In the genomic region with DNA sequence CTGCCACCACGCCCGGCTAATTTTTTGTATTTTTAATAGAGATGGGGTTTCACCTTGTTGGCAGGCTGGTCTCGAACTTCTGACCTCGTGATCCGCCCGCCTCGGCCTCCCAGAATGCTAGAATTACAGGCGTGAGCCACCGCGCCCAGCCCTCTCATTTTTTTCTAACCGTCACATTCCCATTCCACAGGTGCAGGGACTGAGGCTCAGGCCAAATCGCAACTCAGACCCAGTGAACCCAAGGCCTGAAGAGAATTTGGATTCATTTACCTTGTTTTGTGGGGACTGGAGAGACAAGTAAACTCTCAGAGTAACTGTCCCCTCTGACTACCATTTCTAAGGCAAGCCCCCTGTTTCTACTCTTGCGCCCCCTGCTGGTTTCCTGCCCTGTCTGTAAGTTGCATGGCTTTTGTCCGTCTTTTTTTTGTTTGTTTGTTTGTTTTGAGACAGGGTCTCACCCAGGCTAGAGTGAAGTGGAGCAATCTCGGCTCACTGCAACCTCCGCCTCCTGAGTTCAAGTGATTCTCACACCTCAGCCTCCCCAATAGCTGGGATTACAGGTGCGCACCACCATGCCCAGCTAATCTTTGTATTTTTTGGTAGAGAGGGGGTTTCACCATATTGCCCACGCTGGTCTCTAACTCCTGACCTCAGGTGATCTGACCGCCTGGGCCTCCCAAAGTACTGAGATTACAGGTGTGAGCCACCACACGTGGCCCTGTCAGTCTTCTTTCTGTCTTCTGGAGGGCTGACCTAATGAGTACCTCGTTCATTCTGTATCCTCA, we compare ENCODE assay signal across 8 cellular contexts. TPM values are rescaled to one million over a fixed set of nuclear protein-coding genes. Genes with fewer than 3 reads are reported as not detected.
A peak's percentile ranks its signal among the peaks of the same experiment; 100 is the strongest.
DNase-seq lines count a peak whose midpoint lies in the region; ATAC-seq and TF ChIP-seq lines count a peak whose summit lies in the region.

No MANE protein-coding gene starts in this region.

- peaks cover 29% of the 10 kb centered on the region for H3K36me3 Mint-ChIP-seq in activated B cell treated with CpG ODN at 0.5 μM for 24 hours (ENCODE audit: low read depth)

- 83% methylated on average over 20 of the region's 21 CpGs for WGBS in mammary epithelial cell (ENCODE audit: low coverage, missing lambda C conversion rate)

- 0 out of 2 replicates have a peak, but pooled peaks cover 5% of the 10 kb centered on the region for H3F3A ChIP-seq in Loucy (ENCODE audit: low read depth)

- peaks cover 20% of the 10 kb centered on the region for H4K20me1 ChIP-seq in Loucy (ENCODE audit: insufficient read depth, low read length, poor library complexity, severe bottlenecking)
- no peaks in the 10 kb centered on the region for H4K20me1 ChIP-seq in mammary epithelial cell (ENCODE audit: insufficient read depth, low read length)

- H3K4me2 ChIP-seq in Loucy (ENCODE audit: low read depth, low read length, poor library complexity, severe bottlenecking) (no peak overlapping the region), mammary epithelial cell (ENCODE audit: insufficient read depth, low read depth, low read length) (no peak overlapping the region)

- no peak overlapping the region for H2AFZ ChIP-seq in Loucy (ENCODE audit: low read length)
- H2AFZ ChIP-seq in mammary epithelial cell (ENCODE audit: low read depth, low read length) = no peak overlapping the region

- DNase-seq in EH (ENCODE audit: low read depth) = peak; percentile 61
- peak; percentile 57 for DNase-seq in activated B cell treated with CpG ODN at 0.5 μM for 24 hours
- no peak for DNase-seq in mammary epithelial cell
- DNase-seq in lower lobe of right lung = peak; percentile 78
- DNase-seq in stimulated activated CD8-positive, alpha-beta memory T cell treated with anti-CD3 and anti-CD28 coated beads, Interleukin-4, amount 100 ng/mL, for 4 hours (ENCODE audit: low read depth in 2 of 2, low spot score in 1 of 2) = peak; percentile 41 to 80

- H3K4me3 ChIP-seq in Loucy (ENCODE audit: low read length, poor library complexity, severe bottlenecking) (no peak overlapping the region), mammary epithelial cell (replicated peaks in 1 of 3; ENCODE audit: insufficient read depth in 1 of 3, low read depth in 2 of 3, low read length in 3 of 3) (no peak overlapping the region), lower lobe of right lung (no peak overlapping the region)

- no peaks in the 10 kb centered on the region for H3K9me3 ChIP-seq in Loucy (ENCODE audit: insufficient read depth, low read depth, low read length)
- no peaks in the 10 kb centered on the region for H3K9me3 ChIP-seq in mammary epithelial cell (replicated peaks; ENCODE audit: insufficient read depth, low read length)
- no peaks in the 10 kb centered on the region for H3K9me3 ChIP-seq in lower lobe of right lung

- intact Hi-C loops in activated B cell treated with CpG ODN at 0.5 μM for 24 hours (cut with micrococcal nuclease) = loop anchor here (1.0 to 5.0 kb wide), 3 partner anchors 39 to 219 kb away; a partner anchor contains a TSS
- intact Hi-C loops in mammary epithelial cell (cut with micrococcal nuclease) = loop anchor here (1.0 to 5.0 kb wide), 2 partner anchors 44 to 364 kb away; a partner anchor contains a TSS
- intact Hi-C loops in lower lobe of right lung (cut with DNase I) = no loop called here

- ATAC-seq in activated B cell treated with CpG ODN at 0.5 μM for 24 hours (ENCODE audit: low read depth) (no peak), lower lobe of right lung (no peak), HG02610 (IDR thresholded peaks at IDR 0.05; ENCODE audit: unreplicated experiment) (no peak), HG03439 (IDR thresholded peaks at IDR 0.05; ENCODE audit: unreplicated experiment) (no peak)

- in situ Hi-C loops in mammary epithelial cell (cut with MboI; ENCODE audit: low sequenced_read_pairs in 2 of 2) = no loop called here

- no peaks in the 10 kb centered on the region for H3K9me3 Mint-ChIP-seq in activated B cell treated with CpG ODN at 0.5 μM for 24 hours

- H3K9ac ChIP-seq in Loucy (ENCODE audit: low read depth, low read length, poor library complexity, severe bottlenecking) (no peak overlapping the region), mammary epithelial cell (ENCODE audit: insufficient read depth, low read length) (no peak overlapping the region)

- CTCF ChIA-PET in activated B cell treated with CpG ODN at 0.5 μM for 24 hours (lab: Charles Lee) (interaction anchor here (0.7 to 4.3 kb wide), 6 partner anchors 19 to 224 kb away, joined by 3 to 21 read pairs (median 4); no protein-coding TSS in a partner anchor), mammary epithelial cell (lab: Charles Lee; ENCODE audit: low non-redundant PET) (no interaction called here)

- TF ChIP-seq CTCF in Loucy (conservative IDR thresholded peaks at IDR 0.05; ENCODE audit: low read length) = peak; percentile 87
- TF ChIP-seq CTCF in activated B cell treated with CpG ODN at 0.5 μM for 24 hours (IDR thresholded peaks at IDR 0.05) = no peak
- TF ChIP-seq CTCF in mammary epithelial cell (conservative IDR thresholded peaks at IDR 0.05 in 1 of 2, IDR thresholded peaks at IDR 0.05 in 1 of 2; ENCODE audit: extremely low read depth in 1 of 2, insufficient read depth in 1 of 2, low read depth in 1 of 2, low read length in 2 of 2) = peak; percentile 71 to 77
- peak; percentile 74 for TF ChIP-seq CTCF in lower lobe of right lung (IDR thresholded peaks at IDR 0.05)

- dilution Hi-C loops in mammary epithelial cell (cut with HindIII; ENCODE audit: low sequenced_read_pairs) = loop anchor here (5.0 kb wide), 1 partner anchor 79 kb away; no protein-coding TSS in a partner anchor

- no peak overlapping the region for H3K27ac Mint-ChIP-seq in activated B cell treated with CpG ODN at 0.5 μM for 24 hours

- H3K4me1 ChIP-seq in Loucy (ENCODE audit: insufficient read depth, low read length, poor library complexity, severe bottlenecking) = peaks cover 10% of the 10 kb centered on the region
- H3K4me1 ChIP-seq in mammary epithelial cell (ENCODE audit: insufficient read depth, low read length) = peaks cover 5% of the 10 kb centered on the region
- peaks cover 26% of the 10 kb centered on the region for H3K4me1 ChIP-seq in lower lobe of right lung

- POLR2A ChIA-PET in activated B cell treated with CpG ODN at 0.5 μM for 24 hours (lab: Charles Lee) = interaction anchor here (0.7 to 1.6 kb wide), 3 partner anchors 29 to 36 kb away, joined by 3 to 7 read pairs (median 3); no protein-coding TSS in a partner anchor

- peaks cover 48% of the 10 kb centered on the region for H3K4me1 Mint-ChIP-seq in activated B cell treated with CpG ODN at 0.5 μM for 24 hours

- no peaks in the 10 kb centered on the region for H3K27me3 Mint-ChIP-seq in activated B cell treated with CpG ODN at 0.5 μM for 24 hours

- BruUV-seq in mammary epithelial cell (replicated peaks; lab: Mats Ljungman, UMichigan) = no TSS peak

- H3K79me2 ChIP-seq in Loucy (ENCODE audit: insufficient read depth, low read length) (peaks cover 32% of the 10 kb centered on the region), mammary epithelial cell (ENCODE audit: insufficient read depth, low read length) (peaks cover 36% of the 10 kb centered on the region)

- H3K9me2 ChIP-seq in Loucy (replicated peaks; ENCODE audit: low read depth, low read length) = no peaks in the 10 kb centered on the region

- H3K36me3 ChIP-seq in Loucy (ENCODE audit: insufficient read depth, low read length) (no peaks in the 10 kb centered on the region), mammary epithelial cell (ENCODE audit: insufficient read depth, low read length) (no peaks in the 10 kb centered on the region), lower lobe of right lung (peaks cover 5% of the 10 kb centered on the region)

- peaks cover 8% of the 10 kb centered on the region for H3K27me3 ChIP-seq in Loucy (ENCODE audit: insufficient read depth, low read length, poor library complexity, severe bottlenecking)
- no peaks in the 10 kb centered on the region for H3K27me3 ChIP-seq in mammary epithelial cell (ENCODE audit: insufficient read depth, low read length)
- H3K27me3 ChIP-seq in lower lobe of right lung (ENCODE audit: low read depth) = no peaks in the 10 kb centered on the region

- H3K4me3 Mint-ChIP-seq in activated B cell treated with CpG ODN at 0.5 μM for 24 hours = peak overlapping the region; percentile 62

- H3K27ac ChIP-seq in mammary epithelial cell (ENCODE audit: insufficient read depth, low read depth, low read length) (no peak overlapping the region), lower lobe of right lung (no peak overlapping the region)

RNA-seq across cellular contexts. Expression of a gene that starts 2.3 kb away (rescaled TPM):
- 83.9 and 90.4 TPM in 2 replicates for total RNA-seq in activated B cell treated with CpG ODN at 0.5 μM for 24 hours
- total RNA-seq in mammary epithelial cell = 10 to 100 TPM; 59.2 to 92.4 TPM
- polyA plus RNA-seq in mammary epithelial cell = 56.3 TPM
- polyA minus RNA-seq in mammary epithelial cell = 72.5 TPM
- 69.1 TPM for total RNA-seq in lower lobe of right lung

RNA-seq across cellular contexts. Expression of a gene that starts 2.7 kb away (rescaled TPM):
- total RNA-seq in activated B cell treated with CpG ODN at 0.5 μM for 24 hours (28.3 and 35.8 TPM in 2 replicates), mammary epithelial cell (10 to 100 TPM; 15.7 to 23.4 TPM), lower lobe of right lung (13.2 TPM)
- polyA plus RNA-seq in mammary epithelial cell = 11.7 TPM
- polyA minus RNA-seq in mammary epithelial cell = 18.6 TPM

RNA-seq across cellular contexts. Expression of a gene that starts 31.6 kb away (rescaled TPM):
- total RNA-seq in activated B cell treated with CpG ODN at 0.5 μM for 24 hours = 157 and 191 TPM in 2 replicates
- total RNA-seq in mammary epithelial cell = 10 to 100 TPM; 20.2 to 55.5 TPM
- 23.9 TPM for polyA plus RNA-seq in mammary epithelial cell
- polyA minus RNA-seq in mammary epithelial cell = 21.0 TPM
- total RNA-seq in lower lobe of right lung = 45.0 TPM

RNA-seq across cellular contexts. Expression of a gene that starts 39.9 kb away (rescaled TPM):
- total RNA-seq in activated B cell treated with CpG ODN at 0.5 μM for 24 hours (70.7 and 77.9 TPM in 2 replicates), mammary epithelial cell (100 to 1,000 TPM; 328 to 370 TPM), lower lobe of right lung (120 TPM)
- 274 TPM for polyA plus RNA-seq in mammary epithelial cell
- polyA minus RNA-seq in mammary epithelial cell = 353 TPM
